In genomic region chr3:181017690-181018089, GRCh38 we compare ENCODE assay signal across 17 cellular contexts.
"Had no signal": no experiment of that assay in that cellular context is flagged by ENCODE, and none has a peak within 500 bp of the region (broad histone marks: within the 10 kb centered on the region; RNA-seq: fewer than 3 reads in every experiment).

No MANE protein-coding gene starts in this region.

- H3K4me1 ChIP-seq: adrenal gland, breast epithelium, colonic mucosa, parathyroid adenoma, stomach, suprapubic skin, tibial nerve had no signal

- H3K27ac ChIP-seq: adrenal gland, breast epithelium, colonic mucosa, dorsolateral prefrontal cortex, parathyroid adenoma, stomach, suprapubic skin, tibial nerve had no signal

- H3K36me3 ChIP-seq: adrenal gland, breast epithelium, colonic mucosa, stomach, suprapubic skin, tibial nerve had no signal

- H3K9me3 ChIP-seq: adrenal gland, breast epithelium, colonic mucosa, stomach, suprapubic skin, tibial nerve had no signal

- H3K27me3 ChIP-seq: adrenal gland, breast epithelium, colonic mucosa, dorsolateral prefrontal cortex, stomach, suprapubic skin, tibial nerve had no signal

- H3K4me3 ChIP-seq: adrenal gland, breast epithelium, colonic mucosa, dorsolateral prefrontal cortex, stomach, suprapubic skin, tibial nerve had no signal

- DNase-seq: activated T-cell treated with anti-CD3 and anti-CD28 coated beads, Interleukin-2, amount 50 U/mL, for 1 hour; adrenal gland; colonic mucosa; dorsolateral prefrontal cortex; effector memory CD8-positive, alpha-beta T cell; glutamatergic neuron; hypothalamus; nephron progenitor cell; nucleus accumbens; right cardiac atrium; stimulated activated CD4-positive, alpha-beta T cell treated with anti-CD3 and anti-CD28 coated beads, Interleukin-12 subunit alpha, Interleukin-12 subunit beta, amount 100 ng/mL, for 4 hours; stomach; T-helper 2 cell had no signal
